ENCODE assay signal across 10 cellular contexts in the genomic region with DNA sequence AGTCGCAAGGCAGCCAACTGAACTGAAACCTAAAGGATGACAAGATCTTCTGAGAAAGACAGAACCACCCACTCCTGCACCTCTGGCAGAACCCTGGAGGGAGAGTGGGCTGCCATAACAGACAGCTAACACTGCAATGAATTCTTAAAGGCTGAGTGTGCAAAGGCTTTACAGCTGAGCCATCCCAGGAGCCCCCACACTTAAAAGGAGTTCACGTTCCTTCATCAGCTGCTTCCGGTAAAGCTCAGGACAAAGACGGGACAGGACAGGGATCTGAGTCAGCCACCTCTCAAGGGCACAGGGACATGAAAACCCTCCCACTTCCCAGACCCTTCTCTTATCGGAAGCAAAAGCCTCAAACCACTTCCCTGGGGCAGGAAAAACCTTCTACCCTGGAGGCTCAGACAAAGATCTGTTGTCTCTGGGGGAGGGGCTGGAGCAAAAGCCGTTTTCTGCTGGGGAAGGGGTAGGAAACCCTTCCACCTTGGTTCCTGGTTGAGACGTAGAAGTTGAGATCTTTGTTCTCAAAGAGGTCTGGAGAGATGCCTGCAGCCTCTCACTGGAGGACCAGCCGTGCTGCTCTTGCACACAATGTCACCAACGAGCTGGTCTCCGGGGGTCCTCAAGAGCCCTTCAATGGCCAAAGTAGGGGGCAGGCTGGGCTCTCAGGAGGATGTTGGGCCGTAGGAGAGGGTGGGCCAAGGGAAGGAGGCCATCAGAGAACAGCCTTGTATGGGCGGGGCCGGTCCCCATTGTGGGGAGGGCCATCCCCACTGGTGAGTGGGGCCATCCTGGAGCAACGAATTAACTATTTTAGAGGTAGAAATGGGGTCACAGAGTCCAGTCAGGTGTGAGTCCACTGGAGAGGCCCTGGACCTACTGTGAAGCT.
DNase-seq lines count a peak whose midpoint lies in the region; ATAC-seq and TF ChIP-seq lines count a peak whose summit lies in the region.
"Had no signal": no experiment of that assay in that cellular context is flagged by ENCODE, and none has a peak within 500 bp of the region (broad histone marks: within the 10 kb centered on the region; RNA-seq: fewer than 3 reads in every experiment).

No MANE protein-coding gene starts in this region.

- H3K4me2 ChIP-seq in skeletal muscle satellite cell (ENCODE audit: low read length) = peak overlapping the region; percentile 45

- TF ChIP-seq CTCF in omental fat pad (IDR thresholded peaks at IDR 0.05) = no peak

- no peaks in the 10 kb centered on the region for H3K27me3 ChIP-seq in skeletal muscle satellite cell (ENCODE audit: control insufficient read depth, insufficient read depth, low read length)

- no peaks in the 10 kb centered on the region for H3K9me3 ChIP-seq in skeletal muscle satellite cell (replicated peaks; ENCODE audit: low read length)

- H3K4me3 ChIP-seq in skeletal muscle satellite cell (ENCODE audit: low read length) = peak overlapping the region; percentile 12

- H3K27ac ChIP-seq in epithelial cell of prostate = peak overlapping the region; percentile 24

- peaks cover 26% of the 10 kb centered on the region for H3K4me1 ChIP-seq in skeletal muscle satellite cell (ENCODE audit: control insufficient read depth, insufficient read depth, low read length)

- peak; percentile 49 for DNase-seq in activated effector memory CD4-positive, alpha-beta T cell treated with anti-CD3 and anti-CD28 coated beads, Interleukin-2, amount 50 U/mL, for 16 hours
- DNase-seq in activated effector memory CD4-positive, alpha-beta T cell treated with Interleukin-2 at 50 U/mL for 16 hours = no peak
- DNase-seq in RKO (ENCODE audit: low spot score) (peak; percentile 27), epithelial cell of prostate (ENCODE audit: low read depth, low spot score) (no peak), omental fat pad (ENCODE audit: low spot score) (no peak), NCI-H146 treated with DMSO at 0.1 percent for 48 hours (lab: John Stamatoyannopoulos, UW; ENCODE audit: unreplicated experiment) (no peak)
- DNase-seq: CD4-positive, CD25-positive, alpha-beta regulatory T cell; NCI-H446 had no signal

- ATAC-seq in GM18511 (IDR thresholded peaks at IDR 0.05; ENCODE audit: unreplicated experiment) (no peak), omental fat pad (ENCODE audit: low FRiP score) (no peak)

- H3K9ac ChIP-seq in skeletal muscle satellite cell (ENCODE audit: low read depth, low read length) = peak overlapping the region; percentile 73

- no peaks in the 10 kb centered on the region for H3K36me3 ChIP-seq in skeletal muscle satellite cell (ENCODE audit: insufficient read depth, low read length)

Comparison
In these comparisons a context has a peak if more than half of its experiments do, and no peak if none do; other contexts are left out.
1. DNase-seq: peak in activated effector memory CD4-positive, alpha-beta T cell treated with anti-CD3 and anti-CD28 coated beads, Interleukin-2, amount 50 U/mL, for 16 hours (single experiment) and RKO (single experiment); none in activated effector memory CD4-positive, alpha-beta T cell treated with Interleukin-2 at 50 U/mL for 16 hours (single experiment), epithelial cell of prostate (single experiment), omental fat pad (single experiment) and NCI-H146 treated with DMSO at 0.1 percent for 48 hours (single experiment).